14 cellular contexts compared by ENCODE assay signal in genomic region chr18:51165296-51165695, GRCh38.
"Had no signal": no experiment of that assay in that cellular context is flagged by ENCODE, and none has a peak within 500 bp of the region (broad histone marks: within the 10 kb centered on the region; RNA-seq: fewer than 3 reads in every experiment).

No MANE protein-coding gene starts in this region.

- H3K36me3 ChIP-seq: lower lobe of right lung, pancreas, thyroid gland, uterus had no signal

- H3K27ac ChIP-seq: body of pancreas, lower lobe of right lung, pancreas, thyroid gland, uterus had no signal

- DNase-seq: activated CD4-positive, alpha-beta T cell treated with anti-CD3 and anti-CD28 coated beads for 1 hour; activated naive CD4-positive, alpha-beta T cell treated with anti-CD3 and anti-CD28 coated beads, Interleukin-2, amount 10 ng/mL, durations not matched to agents 7 days and 5 days; amniotic stem cell; body of pancreas; cerebellar nuclear complex; dermis blood vessel endothelial cell; hypothalamus; lower lobe of right lung; pancreas; stimulated activated CD4-positive, alpha-beta T cell treated with anti-CD3 and anti-CD28 coated beads, Interleukin-15, amount 100 ng/mL, for 24 hours; stimulated activated CD4-positive, alpha-beta T cell treated with anti-CD3 and anti-CD28 coated beads, Interleukin-4, amount 100 ng/mL, for 4 hours; thyroid gland; uterus had no signal

- H3K4me1 ChIP-seq: body of pancreas, lower lobe of right lung, pancreas, thyroid gland, uterus had no signal

- H3K27me3 ChIP-seq: body of pancreas, pancreas, thyroid gland, uterus had no signal

- H3K4me3 Mint-ChIP-seq: activated naive CD4-positive, alpha-beta T cell treated with anti-CD3 and anti-CD28 coated beads, Interleukin-2, amount 10 ng/mL, durations not matched to agents 7 days and 5 days; neural crest cell had no signal

- H3K27me3 Mint-ChIP-seq: activated naive CD4-positive, alpha-beta T cell treated with anti-CD3 and anti-CD28 coated beads, Interleukin-2, amount 10 ng/mL, durations not matched to agents 7 days and 5 days had no signal

- H3K4me3 ChIP-seq: body of pancreas, lower lobe of right lung, pancreas, thyroid gland, uterus had no signal

- H3K9me3 Mint-ChIP-seq: activated naive CD4-positive, alpha-beta T cell treated with anti-CD3 and anti-CD28 coated beads, Interleukin-2, amount 10 ng/mL, durations not matched to agents 7 days and 5 days; neural crest cell had no signal

- H3K9me3 ChIP-seq: body of pancreas, lower lobe of right lung, pancreas, thyroid gland, uterus had no signal

- H3K27ac Mint-ChIP-seq: activated naive CD4-positive, alpha-beta T cell treated with anti-CD3 and anti-CD28 coated beads, Interleukin-2, amount 10 ng/mL, durations not matched to agents 7 days and 5 days had no signal

- ATAC-seq: body of pancreas, lower lobe of right lung, pancreas had no signal
